Comparison of ENCODE assay signal across 3 cellular contexts in the genomic region with DNA sequence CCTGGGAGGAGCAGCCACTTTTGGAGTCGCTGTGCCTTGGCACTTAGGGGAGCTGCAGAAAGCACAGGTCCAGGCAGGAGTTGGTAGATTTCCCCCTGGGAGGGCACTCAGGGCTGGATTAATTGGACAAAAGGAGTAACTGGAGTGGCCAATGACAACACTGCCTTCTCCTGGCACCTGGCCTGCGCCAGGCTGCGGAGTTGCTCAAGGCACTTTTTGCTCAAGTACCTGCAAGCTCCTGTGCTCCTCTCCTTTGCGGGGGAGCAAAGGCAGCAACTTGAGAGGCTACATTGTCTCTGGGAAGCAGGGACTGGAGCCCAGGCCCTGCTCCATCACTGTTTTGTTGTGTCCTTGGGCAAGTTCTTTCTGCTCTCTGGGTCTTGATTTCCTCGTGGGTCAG.
TF ChIP-seq lines count a peak whose summit lies in the region.

No MANE protein-coding gene starts in this region.

TF ChIP-seq in A549, 52 proteins besides CTCF, POLR2A, EP300 and RAD21:
- TF ChIP-seq USF2 (IDR thresholded peaks at IDR 0.05) (no peak), RNF2 (IDR thresholded peaks at IDR 0.05; ENCODE audit: borderline replicate concordance, low read depth) (no peak), MAZ (IDR thresholded peaks at IDR 0.05; ENCODE audit: borderline replicate concordance, low read depth, low read length) (no peak), HES2 (IDR thresholded peaks at IDR 0.05) (no peak), JUN (IDR thresholded peaks at IDR 0.05) (no peak), MYC (IDR thresholded peaks at IDR 0.05; ENCODE audit: borderline replicate concordance, low read length) (no peak), SMC3 (IDR thresholded peaks at IDR 0.05) (no peak), NR3C1 (IDR thresholded peaks at IDR 0.05) (no peak), RFX5 (IDR thresholded peaks at IDR 0.05) (no peak), GATA3 (IDR thresholded peaks at IDR 0.05; ENCODE audit: borderline replicate concordance) (no peak), HOXB5 (CRISPR knock-in tag; IDR thresholded peaks at IDR 0.05) (no peak), ZFP36 (IDR thresholded peaks at IDR 0.05; ENCODE audit: borderline replicate concordance, partially characterized antibody) (no peak), HOXA7 (CRISPR knock-in tag; IDR thresholded peaks at IDR 0.05) (no peak), HDAC2 (IDR thresholded peaks at IDR 0.05) (no peak), CBX8 (IDR thresholded peaks at IDR 0.05) (no peak)
- TF ChIP-seq, protein P1, sequence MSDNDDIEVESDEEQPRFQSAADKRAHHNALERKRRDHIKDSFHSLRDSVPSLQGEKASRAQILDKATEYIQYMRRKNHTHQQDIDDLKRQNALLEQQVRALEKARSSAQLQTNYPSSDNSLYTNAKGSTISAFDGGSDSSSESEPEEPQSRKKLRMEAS (IDR thresholded peaks at IDR 0.05): no peak
TF ChIP-seq in A549: peak in this region for 0.

TF ChIP-seq in H1, 55 proteins besides CTCF, POLR2A, EP300 and RAD21:
- no peak for TF ChIP-seq CREB1 (IDR thresholded peaks at IDR 0.05)
- no peak for TF ChIP-seq ASH2L (IDR thresholded peaks at IDR 0.05; ENCODE audit: low read length)
- no peak for TF ChIP-seq SP2 (IDR thresholded peaks at IDR 0.05; ENCODE audit: low read length)

TF ChIP-seq in SK-N-SH treated with all-trans-retinoic acid at 6 μM for 48 hours, 23 proteins besides CTCF, POLR2A, EP300 and RAD21:
- TF ChIP-seq SNAI2 (CRISPR knock-in tag; IDR thresholded peaks at IDR 0.05) (no peak), ARNTL (CRISPR knock-in tag; IDR thresholded peaks at IDR 0.05; ENCODE audit: borderline replicate concordance, low read depth) (no peak), ISL1 (CRISPR knock-in tag; IDR thresholded peaks at IDR 0.05) (no peak), GLIS3 (CRISPR knock-in tag; IDR thresholded peaks at IDR 0.05) (no peak), ZNF8 (CRISPR knock-in tag; IDR thresholded peaks at IDR 0.05) (no peak), ZFP30 (CRISPR knock-in tag; IDR thresholded peaks at IDR 0.05) (no peak), OSR1 (CRISPR knock-in tag; IDR thresholded peaks at IDR 0.05) (no peak), CSDC2 (CRISPR knock-in tag; IDR thresholded peaks at IDR 0.05) (no peak), ZNF565 (CRISPR knock-in tag; conservative IDR thresholded peaks at IDR 0.05; ENCODE audit: low read depth) (no peak), TSHZ2 (CRISPR knock-in tag; IDR thresholded peaks at IDR 0.05) (no peak), ESRRG (CRISPR knock-in tag; IDR thresholded peaks at IDR 0.05) (no peak), BACH2 (CRISPR knock-in tag; IDR thresholded peaks at IDR 0.05; ENCODE audit: borderline replicate concordance) (no peak)
- TF ChIP-seq, protein P2, sequence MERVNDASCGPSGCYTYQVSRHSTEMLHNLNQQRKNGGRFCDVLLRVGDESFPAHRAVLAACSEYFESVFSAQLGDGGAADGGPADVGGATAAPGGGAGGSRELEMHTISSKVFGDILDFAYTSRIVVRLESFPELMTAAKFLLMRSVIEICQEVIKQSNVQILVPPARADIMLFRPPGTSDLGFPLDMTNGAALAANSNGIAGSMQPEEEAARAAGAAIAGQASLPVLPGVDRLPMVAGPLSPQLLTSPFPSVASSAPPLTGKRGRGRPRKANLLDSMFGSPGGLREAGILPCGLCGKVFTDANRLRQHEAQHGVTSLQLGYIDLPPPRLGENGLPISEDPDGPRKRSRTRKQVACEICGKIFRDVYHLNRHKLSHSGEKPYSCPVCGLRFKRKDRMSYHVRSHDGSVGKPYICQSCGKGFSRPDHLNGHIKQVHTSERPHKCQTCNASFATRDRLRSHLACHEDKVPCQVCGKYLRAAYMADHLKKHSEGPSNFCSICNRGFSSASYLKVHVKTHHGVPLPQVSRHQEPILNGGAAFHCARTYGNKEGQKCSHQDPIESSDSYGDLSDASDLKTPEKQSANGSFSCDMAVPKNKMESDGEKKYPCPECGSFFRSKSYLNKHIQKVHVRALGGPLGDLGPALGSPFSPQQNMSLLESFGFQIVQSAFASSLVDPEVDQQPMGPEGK (CRISPR knock-in tag; IDR thresholded peaks at IDR 0.05; ENCODE audit: borderline replicate concordance): no peak
